Comparison of ENCODE assay signal across 14 cellular contexts in genomic region chr14:39668449-39668848, GRCh38.
"Had no signal": no experiment of that assay in that cellular context is flagged by ENCODE, and none has a peak within 500 bp of the region (broad histone marks: within the 10 kb centered on the region; RNA-seq: fewer than 3 reads in every experiment).

No MANE protein-coding gene starts in this region.

- DNase-seq: activated CD4-positive, alpha-beta memory T cell treated with anti-CD3 and anti-CD28 coated beads for 36 hours; activated CD4-positive, alpha-beta T cell treated with anti-CD3 and anti-CD28 coated beads for 1 hour; activated T-cell treated with anti-CD3 and anti-CD28 coated beads, Interleukin-2, amount 50 U/mL, for 48 hours; anterior cingulate cortex; dorsolateral prefrontal cortex; left colon; midbrain; small intestine; thyroid gland; uterus had no signal

- H3K27ac Mint-ChIP-seq: activated CD4-positive, alpha-beta memory T cell treated with anti-CD3 and anti-CD28 coated beads for 36 hours; T-helper 1 cell treated with Interleukin-12 subunit alpha and Interleukin-12 subunit beta and Interleukin-4 antibody, amounts not matched to agents 30 μg/mL and 1 μg/mL, for 36 hours had no signal

- H3K36me3 ChIP-seq: right atrium auricular region, thyroid gland, uterus had no signal

- H3K4me3 ChIP-seq: dorsolateral prefrontal cortex, lung, right atrium auricular region, thyroid gland, uterus had no signal

- H3K27me3 Mint-ChIP-seq: activated CD4-positive, alpha-beta memory T cell treated with anti-CD3 and anti-CD28 coated beads for 36 hours had no signal

- H3K36me3 Mint-ChIP-seq: activated CD4-positive, alpha-beta memory T cell treated with anti-CD3 and anti-CD28 coated beads for 36 hours had no signal

- H3K27ac ChIP-seq: dorsolateral prefrontal cortex, right atrium auricular region, thyroid gland, uterus had no signal

- H3K9me3 ChIP-seq: right atrium auricular region, thyroid gland, uterus had no signal

- H3K27me3 ChIP-seq: dorsolateral prefrontal cortex, right atrium auricular region, thyroid gland, uterus had no signal

- H3K4me1 ChIP-seq: right atrium auricular region, thyroid gland, uterus had no signal

- H3K4me3 Mint-ChIP-seq: activated CD4-positive, alpha-beta memory T cell treated with anti-CD3 and anti-CD28 coated beads for 36 hours; T-helper 1 cell treated with Interleukin-12 subunit alpha and Interleukin-12 subunit beta and Interleukin-4 antibody, amounts not matched to agents 30 μg/mL and 1 μg/mL, for 36 hours had no signal

- ATAC-seq: esophagus mucosa, left colon had no signal
